In genomic region chr13:109684836-109685602, GRCh38 we compare ENCODE assay signal across 10 cellular contexts.
DNase-seq lines count a peak whose midpoint lies in the region; ATAC-seq and TF ChIP-seq lines count a peak whose summit lies in the region.
"Had no signal": no experiment of that assay in that cellular context is flagged by ENCODE, and none has a peak within 500 bp of the region (broad histone marks: within the 10 kb centered on the region; RNA-seq: fewer than 3 reads in every experiment).

No MANE protein-coding gene starts in this region.

- TF ChIP-seq RAD21 in Ishikawa (IDR thresholded peaks at IDR 0.05; ENCODE audit: low read depth): peak; percentile 6; the same call in 1 of the 2 replicates

- H3K4me1 Mint-ChIP-seq in activated CD4-positive, alpha-beta T cell treated with anti-CD3 and anti-CD28 coated beads, Interleukin-2, amount 10 ng/mL, durations not matched to agents 24 days and 14 days: no peaks in the 10 kb centered on the region

- ATAC-seq in HG03442 (IDR thresholded peaks at IDR 0.05; ENCODE audit: unreplicated experiment): no peak
- ATAC-seq in HG02588 (IDR thresholded peaks at IDR 0.05; ENCODE audit: unreplicated experiment): no peak

- no peaks in the 10 kb centered on the region for H3K9me3 Mint-ChIP-seq in activated CD4-positive, alpha-beta T cell treated with anti-CD3 and anti-CD28 coated beads, Interleukin-2, amount 10 ng/mL, durations not matched to agents 24 days and 14 days
- H3K9me3 Mint-ChIP-seq: nephron progenitor cell had no signal

- H3K27ac Mint-ChIP-seq in activated CD4-positive, alpha-beta T cell treated with anti-CD3 and anti-CD28 coated beads, Interleukin-2, amount 10 ng/mL, durations not matched to agents 24 days and 14 days: no peak overlapping the region

- peak; percentile 73 for DNase-seq in astrocyte of the hippocampus (ENCODE audit: low read depth, low spot score)
- peak; percentile 56 for DNase-seq in iPS-NIHi11 (ENCODE audit: low spot score)
- peak; percentile 7 for DNase-seq in smooth muscle cell of the brain vasculature (ENCODE audit: low read depth, low spot score)
- no peak for DNase-seq in activated CD4-positive, alpha-beta T cell treated with anti-CD3 and anti-CD28 coated beads, Interleukin-2, amount 10 ng/mL, durations not matched to agents 24 days and 14 days
- no peak for DNase-seq in activated CD8-positive, alpha-beta memory T cell treated with anti-CD3 and anti-CD28 coated beads, Interleukin-2, amount 50 U/mL, for 48 hours
- DNase-seq: activated CD4-positive, alpha-beta T cell treated with anti-CD3 and anti-CD28 coated beads, Interleukin-2, amount 50 U/mL, for 48 hours; nephron progenitor cell had no signal

- intact Hi-C loops in activated CD4-positive, alpha-beta T cell treated with anti-CD3 and anti-CD28 coated beads, Interleukin-2, amount 10 ng/mL, durations not matched to agents 24 days and 14 days (cut with micrococcal nuclease): no loop called here

- no peak overlapping the region for H3K4me3 Mint-ChIP-seq in activated CD4-positive, alpha-beta T cell treated with anti-CD3 and anti-CD28 coated beads, Interleukin-2, amount 10 ng/mL, durations not matched to agents 24 days and 14 days
- H3K4me3 Mint-ChIP-seq: nephron progenitor cell had no signal

- H3K36me3 Mint-ChIP-seq in activated CD4-positive, alpha-beta T cell treated with anti-CD3 and anti-CD28 coated beads, Interleukin-2, amount 10 ng/mL, durations not matched to agents 24 days and 14 days (ENCODE audit: low read depth): no peaks in the 10 kb centered on the region

- peak; percentile 26; the same call in 1 of the 2 replicates for TF ChIP-seq EP300 in Ishikawa (IDR thresholded peaks at IDR 0.05; ENCODE audit: borderline replicate concordance)

- peaks cover 5% of the 10 kb centered on the region for H3K27me3 Mint-ChIP-seq in activated CD4-positive, alpha-beta T cell treated with anti-CD3 and anti-CD28 coated beads, Interleukin-2, amount 10 ng/mL, durations not matched to agents 24 days and 14 days

TF ChIP-seq in Ishikawa, 13 proteins besides CTCF, POLR2A, EP300 and RAD21:
- TF ChIP-seq TAF1 (IDR thresholded peaks at IDR 0.05; ENCODE audit: low read depth): no peak
- no peak for TF ChIP-seq REST (IDR thresholded peaks at IDR 0.05; ENCODE audit: low read depth)
- no peak for TF ChIP-seq FOXM1 (IDR thresholded peaks at IDR 0.05; ENCODE audit: borderline replicate concordance, low read depth)
- peak; percentile 41; the same call in 1 of the 2 replicates for TF ChIP-seq MAX (IDR thresholded peaks at IDR 0.05)
- TF ChIP-seq ZBTB7A (IDR thresholded peaks at IDR 0.05; ENCODE audit: low read depth): no peak
- 0 out of 2 replicates have a peak, but pooled peaks have one; percentile 3 for TF ChIP-seq USF1 (IDR thresholded peaks at IDR 0.05)
- TF ChIP-seq NFIC (IDR thresholded peaks at IDR 0.05): peak; percentile 68
- no peak for TF ChIP-seq TCF12 (IDR thresholded peaks at IDR 0.05; ENCODE audit: low read depth)

Comparison
In these comparisons a context has a peak if more than half of its experiments do, and no peak if none do; other contexts are left out.
1. DNase-seq: peak in astrocyte of the hippocampus (single experiment), iPS-NIHi11 (single experiment) and smooth muscle cell of the brain vasculature (single experiment); none in activated CD4-positive, alpha-beta T cell treated with anti-CD3 and anti-CD28 coated beads, Interleukin-2, amount 10 ng/mL, durations not matched to agents 24 days and 14 days (single experiment) and activated CD8-positive, alpha-beta memory T cell treated with anti-CD3 and anti-CD28 coated beads, Interleukin-2, amount 50 U/mL, for 48 hours (single experiment).